In the genomic region with DNA sequence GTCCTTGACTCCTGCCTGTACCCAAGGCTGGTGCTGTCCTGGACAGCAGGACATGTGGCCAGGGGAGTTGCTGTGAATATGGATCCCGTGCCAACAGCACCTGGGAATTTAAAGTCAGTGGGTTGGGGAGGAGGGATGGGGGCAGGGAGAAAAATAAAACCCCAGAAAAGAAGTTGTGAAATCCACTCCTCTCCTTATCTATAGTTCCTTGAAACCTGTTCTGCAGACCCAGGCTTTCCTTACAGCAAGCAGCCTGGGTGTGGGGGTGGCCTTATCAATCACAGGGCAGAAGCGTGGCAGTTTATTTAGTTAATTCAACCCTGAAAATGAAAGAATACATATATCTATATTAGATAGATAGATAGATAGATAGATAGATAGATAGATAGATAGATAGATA, we compare ENCODE assay signal across 21 cellular contexts.
"Had no signal": no experiment of that assay in that cellular context is flagged by ENCODE, and none has a peak within 500 bp of the region (broad histone marks: within the 10 kb centered on the region; RNA-seq: fewer than 3 reads in every experiment).

No MANE protein-coding gene starts in this region.

- ATAC-seq: Panc1, PC-3 had no signal

- DNase-seq: Karpas-422, KG1, MG63, NCI-H1092, NCI-H1105 treated with DMSO at 0.1 percent for 48 hours, NCI-H1417 treated with DMSO at 0.1 percent for 48 hours, NCI-H146, NCI-H1694 treated with DMSO at 0.1 percent for 48 hours, NCI-H1930, NCI-H2081, NCI-H2171, NCI-H226, NCI-H446, NCI-H510A, NCI-H524 treated with DMSO at 0.1 percent for 48 hours, NCI-H69, NCI-H774, PC-3, SHP77, SK-N-SH had no signal
